Comparison of ENCODE assay signal across 28 cellular contexts in genomic region chr6:33034554-33034953, GRCh38. TPM values are rescaled to one million over a fixed set of nuclear protein-coding genes. Genes with fewer than 3 reads are reported as not detected.
"Had no signal": no experiment of that assay in that cellular context is flagged by ENCODE, and none has a peak within 500 bp of the region (broad histone marks: within the 10 kb centered on the region; RNA-seq: fewer than 3 reads in every experiment).

No MANE protein-coding gene starts in this region.

- H3K27me3 ChIP-seq: right atrium auricular region, sigmoid colon, tibial nerve, upper lobe of left lung had no signal

- H3K27ac ChIP-seq: dorsolateral prefrontal cortex, neural progenitor cell, parathyroid adenoma, right atrium auricular region, sigmoid colon, thoracic aorta, tibial nerve, upper lobe of left lung had no signal

- H3K4me3 Mint-ChIP-seq: immature natural killer cell; mesothelial cell of epicardium; naive thymus-derived CD4-positive, alpha-beta T cell; nephron; neural progenitor cell; stimulated activated effector memory CD8-positive, alpha-beta T cell treated with anti-CD3 and anti-CD28 coated beads, Interleukin-12 subunit alpha, Interleukin-12 subunit beta, amount 100 ng/mL, for 72 hours; stimulated activated naive CD8-positive, alpha-beta T cell treated with anti-CD3 and anti-CD28 coated beads, Interleukin-15, Interleukin-2, amounts not matched to agents 100 ng/mL and 50 ng/mL, for 24 hours had no signal

- ATAC-seq: left colon; left ventricle myocardium superior; mucosa of descending colon; naive thymus-derived CD4-positive, alpha-beta T cell; stimulated activated effector memory CD8-positive, alpha-beta T cell treated with anti-CD3 and anti-CD28 coated beads, Interleukin-12 subunit alpha, Interleukin-12 subunit beta, amount 100 ng/mL, for 72 hours had no signal

- H3K4me1 Mint-ChIP-seq: immature natural killer cell, nephron, neural progenitor cell had no signal

- H3K4me1 ChIP-seq: neural progenitor cell, parathyroid adenoma, sigmoid colon had no signal

- H3K4me2 ChIP-seq: neural progenitor cell had no signal

- H3K4me3 ChIP-seq: dorsolateral prefrontal cortex, lung, mucosa of descending colon, neural progenitor cell, right atrium auricular region, sigmoid colon, thoracic aorta, tibial nerve, upper lobe of left lung had no signal

- H3K36me3 Mint-ChIP-seq: mesothelial cell of epicardium; stimulated activated effector memory CD8-positive, alpha-beta T cell treated with anti-CD3 and anti-CD28 coated beads, Interleukin-12 subunit alpha, Interleukin-12 subunit beta, amount 100 ng/mL, for 72 hours had no signal

- DNase-seq: cortex of kidney; dorsolateral prefrontal cortex; effector CD4-positive, alpha-beta T cell; hypothalamus; immature natural killer cell; islet precursor cell; kidney glomerular epithelial cell; left colon; left ventricle myocardium superior; mesenchymal stem cell; mucosa of descending colon; naive thymus-derived CD4-positive, alpha-beta T cell; sigmoid colon; stimulated activated CD4-positive, alpha-beta T cell treated with anti-CD3 and anti-CD28 coated beads, Interleukin-2, amount 100 ng/mL, for 24 hours; stimulated activated CD4-positive, alpha-beta T cell treated with anti-CD3 and anti-CD28 coated beads, Interleukin-4, amount 100 ng/mL, for 24 hours; upper lobe of left lung had no signal

- H2AFZ ChIP-seq: neural progenitor cell, parathyroid adenoma had no signal

- H3K79me2 ChIP-seq: parathyroid adenoma had no signal

- H3K27ac Mint-ChIP-seq: immature natural killer cell; mesothelial cell of epicardium; naive thymus-derived CD4-positive, alpha-beta T cell; nephron; neural progenitor cell; progenitor cell of endocrine pancreas; stimulated activated effector memory CD8-positive, alpha-beta T cell treated with anti-CD3 and anti-CD28 coated beads, Interleukin-12 subunit alpha, Interleukin-12 subunit beta, amount 100 ng/mL, for 72 hours; stimulated activated naive CD8-positive, alpha-beta T cell treated with anti-CD3 and anti-CD28 coated beads, Interleukin-15, Interleukin-2, amounts not matched to agents 100 ng/mL and 50 ng/mL, for 24 hours had no signal

- H3K9ac ChIP-seq: neural progenitor cell, parathyroid adenoma had no signal

RNA-seq across cellular contexts. Expression of gene HLA-DOA, which starts 25.2 kb away (rescaled TPM):
- total RNA-seq: fibroblast of villous mesenchyme had no signal
